Comparison of ENCODE assay signal across 30 cellular contexts in the genomic region with DNA sequence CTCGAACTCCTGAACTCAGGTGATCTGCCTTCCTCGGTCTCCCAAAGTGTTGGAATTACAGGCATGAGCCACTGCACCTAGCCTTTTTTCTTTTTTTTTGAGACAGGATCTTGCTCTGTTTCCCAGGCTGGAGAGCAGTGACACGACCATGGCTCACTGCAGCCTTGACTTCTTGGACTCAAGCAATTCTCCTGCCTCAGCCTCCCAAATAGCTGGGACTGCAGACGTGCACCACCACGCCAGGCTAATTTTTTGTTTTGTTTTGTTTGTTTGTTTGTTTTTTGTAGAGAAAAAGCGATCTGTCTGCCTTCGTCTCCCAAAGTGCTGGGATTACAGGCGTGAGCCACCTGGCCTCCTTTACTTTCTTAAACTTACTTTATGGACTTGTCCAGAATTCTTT. TPM values are rescaled to one million over a fixed set of nuclear protein-coding genes. Genes with fewer than 3 reads are reported as not detected.
DNase-seq lines count a peak whose midpoint lies in the region; ATAC-seq, FAIRE-seq and TF ChIP-seq lines count a peak whose summit lies in the region.
"Had no signal": no experiment of that assay in that cellular context is flagged by ENCODE, and none has a peak within 500 bp of the region (broad histone marks: within the 10 kb centered on the region; RNA-seq: fewer than 3 reads in every experiment).

No MANE protein-coding gene starts in this region.

- no peak for TF ChIP-seq POLR2A in breast epithelium (IDR thresholded peaks at IDR 0.05)
- no peak for TF ChIP-seq POLR2A in vagina (IDR thresholded peaks at IDR 0.05)

- intact Hi-C loops in MCF 10A (cut with micrococcal nuclease), result loop anchor here (5.0 kb wide), 1 partner anchor 90 kb away; no protein-coding TSS in a partner anchor
- intact Hi-C loops in breast epithelium (cut with DNase I; ENCODE audit: low total_unique reads), result no loop called here
- intact Hi-C loops in vagina (cut with DNase I), result no loop called here

- peaks cover 28% of the 10 kb centered on the region for H3K4me1 Mint-ChIP-seq in MCF 10A (ENCODE audit: insufficient read depth, unreplicated experiment)
- peaks cover 23% of the 10 kb centered on the region for H3K4me1 Mint-ChIP-seq in astrocyte (ENCODE audit: low read depth, unreplicated experiment)

- no peak overlapping the region for H2AFZ ChIP-seq in astrocyte (ENCODE audit: low read depth, low read length)
- H2AFZ ChIP-seq in keratinocyte (ENCODE audit: control insufficient read depth, low read length), result no peak overlapping the region

- H3K9me1 ChIP-seq in keratinocyte (ENCODE audit: control insufficient read depth, extremely low read depth, insufficient read depth, low read length), result no peaks in the 10 kb centered on the region

- no peaks in the 10 kb centered on the region for H3K79me2 ChIP-seq in astrocyte (ENCODE audit: insufficient read depth, low read length)
- H3K79me2 ChIP-seq in keratinocyte (ENCODE audit: control insufficient read depth, insufficient read depth, low read length), result no peaks in the 10 kb centered on the region

- H3K27ac ChIP-seq in breast epithelium, result no peak overlapping the region
- no peak overlapping the region for H3K27ac ChIP-seq in astrocyte (ENCODE audit: low read depth, low read length)
- peak overlapping the region; percentile 90 for H3K27ac ChIP-seq in keratinocyte (ENCODE audit: control insufficient read depth, insufficient read depth, low read length)
- H3K27ac ChIP-seq in vagina, result peak overlapping the region; percentile 82
- no peak overlapping the region for H3K27ac ChIP-seq in coronary artery
- H3K27ac ChIP-seq: gastrocnemius medialis, upper lobe of right lung had no signal

- H3K36me3 ChIP-seq in breast epithelium (no peaks in the 10 kb centered on the region), astrocyte (ENCODE audit: insufficient read depth, low read length) (no peaks in the 10 kb centered on the region), keratinocyte (ENCODE audit: control insufficient read depth in 2 of 2, extremely low read depth in 1 of 2, insufficient read depth in 2 of 2, low read length in 2 of 2) (no peaks in the 10 kb centered on the region), vagina (no peaks in the 10 kb centered on the region)
- H3K36me3 ChIP-seq: gastrocnemius medialis, upper lobe of right lung had no signal

- dilution Hi-C loops in keratinocyte (cut with MboI; ENCODE audit: extremely low pct_ligation_motif_present, low sequenced_read_pairs), result no loop called here

- no peak for ATAC-seq in HG03460 (IDR thresholded peaks at IDR 0.05; ENCODE audit: unreplicated experiment)

- CTCF ChIA-PET in MCF 10A (lab: Yijun Ruan, JAX), result interaction anchor here (0.7 kb wide), 1 partner anchor 1506 kb away, joined by 4 read pairs; no protein-coding TSS in a partner anchor

- H3K4me3 Mint-ChIP-seq in MCF 10A (ENCODE audit: unreplicated experiment) (no peak overlapping the region), astrocyte (ENCODE audit: unreplicated experiment) (no peak overlapping the region)
- H3K4me3 Mint-ChIP-seq: activated CD4-positive, alpha-beta memory T cell treated with anti-CD3 and anti-CD28 coated beads for 36 hours; activated naive CD8-positive, alpha-beta T cell treated with anti-CD3 and anti-CD28 coated beads, Interleukin-2, amount 10 ng/mL, durations not matched to agents 7 days and 5 days; B cell; IgD-negative memory B cell; immature natural killer cell had no signal

- H3K4me3 ChIP-seq in breast epithelium (no peak overlapping the region), astrocyte (ENCODE audit: insufficient read depth, low read depth, low read length) (no peak overlapping the region), keratinocyte (ENCODE audit: control insufficient read depth in 2 of 3, extremely low read depth in 1 of 3, insufficient read depth in 2 of 3, low read depth in 1 of 3, low read length in 3 of 3) (no peak overlapping the region), vagina (no peak overlapping the region), coronary artery (no peak overlapping the region)
- H3K4me3 ChIP-seq: gastrocnemius medialis, upper lobe of right lung had no signal

- FAIRE-seq in astrocyte (lab: Jason Lieb, UNC) (no peak), keratinocyte (lab: Jason Lieb, UNC) (no peak)

- no peak for DNase-seq in MCF 10A (ENCODE audit: unreplicated experiment)
- DNase-seq in breast epithelium (ENCODE audit: low spot score in 2 of 2), result no peak
- DNase-seq in astrocyte (ENCODE audit: low read depth), result no peak
- no peak for DNase-seq in keratinocyte (ENCODE audit: low read depth, low spot score)
- DNase-seq in vagina (ENCODE audit: extremely low spot score in 2 of 2), result no peak
- DNase-seq in stimulated activated CD4-positive, alpha-beta T cell treated with anti-CD3 and anti-CD28 coated beads, Interleukin-4, amount 100 ng/mL, for 1 hour, result no peak
- DNase-seq in coronary artery (ENCODE audit: low spot score), result no peak
- DNase-seq: 8988T; activated CD4-positive, alpha-beta memory T cell treated with anti-CD3 and anti-CD28 coated beads for 36 hours; activated CD4-positive, CD25-positive, alpha-beta regulatory T cell; activated CD8-positive, alpha-beta memory T cell treated with anti-CD3 and anti-CD28 coated beads, Interleukin-2, amount 50 U/mL, for 48 hours; activated naive CD8-positive, alpha-beta T cell treated with anti-CD3 and anti-CD28 coated beads, Interleukin-2, amount 10 ng/mL, durations not matched to agents 7 days and 5 days; cerebellar nuclear complex; effector CD4-positive, alpha-beta T cell; GF-D8; hippocampal formation; immature natural killer cell; left ventricle myocardium superior; NCI-H1105; NCI-H2029 treated with DMSO at 0.1 percent for 48 hours; NCI-H345; NCI-H82; Right ventricle myocardium superior; stimulated activated CD4-positive, alpha-beta T cell treated with anti-CD3 and anti-CD28 coated beads, Interleukin-1b, Interleukin-23, amount 100 ng/mL, for 48 hours; upper lobe of right lung had no signal

- H3K27me3 ChIP-seq in breast epithelium (no peaks in the 10 kb centered on the region), astrocyte (ENCODE audit: insufficient read depth, low read length) (no peaks in the 10 kb centered on the region), keratinocyte (ENCODE audit: control insufficient read depth, extremely low read depth, insufficient read depth, low read length) (no peaks in the 10 kb centered on the region), vagina (no peaks in the 10 kb centered on the region)
- H3K27me3 ChIP-seq: gastrocnemius medialis, upper lobe of right lung had no signal

- H3K9ac ChIP-seq in astrocyte (ENCODE audit: low read length), result no peak overlapping the region
- H3K9ac ChIP-seq in keratinocyte (ENCODE audit: control insufficient read depth, extremely low read depth, insufficient read depth, low read length), result peak overlapping the region; percentile 50

- no peak overlapping the region for H3K4me2 ChIP-seq in astrocyte (ENCODE audit: low read length)
- peak overlapping the region; percentile 54 for H3K4me2 ChIP-seq in keratinocyte (ENCODE audit: control insufficient read depth, extremely low read depth, insufficient read depth, low read depth, low read length)

- H3K4me1 ChIP-seq in breast epithelium (peaks cover 5 to 9% of the 10 kb centered on the region in 2 donors), astrocyte (ENCODE audit: insufficient read depth, low read length) (peaks cover 17% of the 10 kb centered on the region), keratinocyte (ENCODE audit: control insufficient read depth, extremely low read depth, insufficient read depth, low read length) (peaks cover 42% of the 10 kb centered on the region), vagina (peaks cover 37% of the 10 kb centered on the region)

- no peaks in the 10 kb centered on the region for H4K20me1 ChIP-seq in astrocyte (ENCODE audit: insufficient read depth, low read length)
- no peaks in the 10 kb centered on the region for H4K20me1 ChIP-seq in keratinocyte (ENCODE audit: control insufficient read depth, extremely low read depth, insufficient read depth, low read length)

- H3K36me3 Mint-ChIP-seq in MCF 10A (ENCODE audit: insufficient read depth, unreplicated experiment), result peaks cover 11% of the 10 kb centered on the region
- no peaks in the 10 kb centered on the region for H3K36me3 Mint-ChIP-seq in astrocyte (ENCODE audit: low read depth, unreplicated experiment)
- H3K36me3 Mint-ChIP-seq: activated CD4-positive, alpha-beta memory T cell treated with anti-CD3 and anti-CD28 coated beads for 36 hours; activated naive CD8-positive, alpha-beta T cell treated with anti-CD3 and anti-CD28 coated beads, Interleukin-2, amount 10 ng/mL, durations not matched to agents 7 days and 5 days; immature natural killer cell had no signal

- POLR2A ChIA-PET in MCF 10A (lab: Yijun Ruan, JAX), result interaction anchor here (0.6 kb wide), 1 partner anchor 193 kb away, joined by 3 read pairs; no protein-coding TSS in a partner anchor

- H3K9me3 Mint-ChIP-seq in MCF 10A (ENCODE audit: unreplicated experiment) (no peaks in the 10 kb centered on the region), astrocyte (ENCODE audit: unreplicated experiment) (peaks cover 2% of the 10 kb centered on the region)
- H3K9me3 Mint-ChIP-seq: activated CD4-positive, alpha-beta memory T cell treated with anti-CD3 and anti-CD28 coated beads for 36 hours; IgD-negative memory B cell; immature natural killer cell; nephron had no signal

- no peak for TF ChIP-seq CTCF in MCF 10A (IDR thresholded peaks at IDR 0.05; ENCODE audit: unreplicated experiment)
- no peak for TF ChIP-seq CTCF in breast epithelium (IDR thresholded peaks at IDR 0.05)
- TF ChIP-seq CTCF in astrocyte (IDR thresholded peaks at IDR 0.05; ENCODE audit: insufficient read depth, low read depth, low read length), result no peak
- no peak for TF ChIP-seq CTCF in keratinocyte (optimal IDR thresholded peaks at IDR 0.05 in 1 of 3, IDR thresholded peaks at IDR 0.05 in 1 of 3, conservative IDR thresholded peaks at IDR 0.05 in 1 of 3; ENCODE audit: extremely low read depth in 1 of 3, insufficient read depth in 2 of 3, low read length in 3 of 3)
- no peak for TF ChIP-seq CTCF in vagina (IDR thresholded peaks at IDR 0.05)
- no peak for TF ChIP-seq CTCF in coronary artery (IDR thresholded peaks at IDR 0.05)

- H3K27ac Mint-ChIP-seq in MCF 10A (ENCODE audit: low read depth, unreplicated experiment) (peak overlapping the region; percentile 82), astrocyte (ENCODE audit: unreplicated experiment) (peak overlapping the region; percentile 96)
- H3K27ac Mint-ChIP-seq: activated CD4-positive, alpha-beta memory T cell treated with anti-CD3 and anti-CD28 coated beads for 36 hours; activated naive CD8-positive, alpha-beta T cell treated with anti-CD3 and anti-CD28 coated beads, Interleukin-2, amount 10 ng/mL, durations not matched to agents 7 days and 5 days; B cell; IgD-negative memory B cell; immature natural killer cell had no signal

- no TSS peak for BruUV-seq in MCF 10A (replicated peaks; lab: Mats Ljungman, UMichigan)

- no peaks in the 10 kb centered on the region for H3K9me3 ChIP-seq in breast epithelium
- H3K9me3 ChIP-seq in astrocyte (ENCODE audit: insufficient read depth, low read depth, low read length), result no peaks in the 10 kb centered on the region
- H3K9me3 ChIP-seq in keratinocyte (ENCODE audit: control insufficient read depth, low read depth, low read length), result no peaks in the 10 kb centered on the region
- no peaks in the 10 kb centered on the region for H3K9me3 ChIP-seq in vagina
- H3K9me3 ChIP-seq: gastrocnemius medialis, upper lobe of right lung had no signal

- H3K27me3 Mint-ChIP-seq in MCF 10A (ENCODE audit: insufficient read depth, unreplicated experiment) (no peaks in the 10 kb centered on the region), astrocyte (ENCODE audit: low read depth, unreplicated experiment) (no peaks in the 10 kb centered on the region)

RNA-seq across cellular contexts. Expression of a gene that starts 6.5 kb away (rescaled TPM):
- total RNA-seq in MCF 10A (2022), result 56.0 and 66.6 TPM in 2 replicates
- 10 to 100 TPM; 43.2 to 88.5 (median 48.1) TPM for total RNA-seq in breast epithelium
- total RNA-seq in astrocyte, result 79.8 and 86.1 TPM in 2 replicates
- 30.9 to 35.9 TPM (median 32.8 TPM) in 3 replicates for polyA plus RNA-seq in keratinocyte
- polyA plus RNA-seq in keratinocyte (2011; ENCODE audit: low read depth), result 45.1 TPM
- 20.5 and 24.1 TPM in 2 replicates for polyA plus RNA-seq in keratinocyte (2011; cell fraction: cytosol; rRNA removed)
- polyA plus RNA-seq in keratinocyte (2011; cell fraction: nucleus; rRNA removed), result 100 and 139 TPM in 2 replicates
- polyA plus RNA-seq in keratinocyte (2012; ENCODE audit: low replicate concordance), result 30.3 and 34.8 TPM in 2 replicates
- polyA minus RNA-seq in keratinocyte, result 31.9 to 55.6 TPM (median 41.5 TPM) in 3 replicates
- polyA minus RNA-seq in keratinocyte (2011; cell fraction: cytosol; rRNA and poly(A)+ RNA removed), result 50.8 TPM
- 79.2 and 83.2 TPM in 2 replicates for polyA minus RNA-seq in keratinocyte (2011; cell fraction: nucleus; rRNA and poly(A)+ RNA removed)
- 68.5 TPM for total RNA-seq in vagina

Comparison
In these comparisons a context has a peak if more than half of its experiments do, and no peak if none do; other contexts are left out.
1. H3K27ac ChIP-seq: peak in keratinocyte (single experiment) and vagina (single experiment); none in breast epithelium (0 of 2), astrocyte (single experiment) and coronary artery (0 of 2).